ENCODE assay signal across 1 cellular context in genomic region chrX:47194388-47194787, GRCh38.
TF ChIP-seq lines count a peak whose summit lies in the region.

No MANE protein-coding gene starts in this region.

TF ChIP-seq in HepG2, 621 proteins besides CTCF, POLR2A, EP300 and RAD21:
- TF ChIP-seq KDM5A (IDR thresholded peaks at IDR 0.05; ENCODE audit: borderline replicate concordance, low read length) (no peak), ZNF792 (CRISPR knock-in tag; IDR thresholded peaks at IDR 0.05) (no peak), HMG20A (CRISPR knock-in tag; IDR thresholded peaks at IDR 0.05; ENCODE audit: borderline replicate concordance) (no peak), ZNF468 (CRISPR knock-in tag; IDR thresholded peaks at IDR 0.05) (no peak), ATF4 (CRISPR knock-in tag; IDR thresholded peaks at IDR 0.05) (no peak)
- TF ChIP-seq, protein P1, sequence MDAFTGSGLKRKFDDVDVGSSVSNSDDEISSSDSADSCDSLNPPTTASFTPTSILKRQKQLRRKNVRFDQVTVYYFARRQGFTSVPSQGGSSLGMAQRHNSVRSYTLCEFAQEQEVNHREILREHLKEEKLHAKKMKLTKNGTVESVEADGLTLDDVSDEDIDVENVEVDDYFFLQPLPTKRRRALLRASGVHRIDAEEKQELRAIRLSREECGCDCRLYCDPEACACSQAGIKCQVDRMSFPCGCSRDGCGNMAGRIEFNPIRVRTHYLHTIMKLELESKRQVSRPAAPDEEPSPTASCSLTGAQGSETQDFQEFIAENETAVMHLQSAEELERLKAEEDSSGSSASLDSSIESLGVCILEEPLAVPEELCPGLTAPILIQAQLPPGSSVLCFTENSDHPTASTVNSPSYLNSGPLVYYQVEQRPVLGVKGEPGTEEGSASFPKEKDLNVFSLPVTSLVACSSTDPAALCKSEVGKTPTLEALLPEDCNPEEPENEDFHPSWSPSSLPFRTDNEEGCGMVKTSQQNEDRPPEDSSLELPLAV (CRISPR knock-in tag; conservative IDR thresholded peaks at IDR 0.05; ENCODE audit: low read depth): no peak
- TF ChIP-seq, protein P2, sequence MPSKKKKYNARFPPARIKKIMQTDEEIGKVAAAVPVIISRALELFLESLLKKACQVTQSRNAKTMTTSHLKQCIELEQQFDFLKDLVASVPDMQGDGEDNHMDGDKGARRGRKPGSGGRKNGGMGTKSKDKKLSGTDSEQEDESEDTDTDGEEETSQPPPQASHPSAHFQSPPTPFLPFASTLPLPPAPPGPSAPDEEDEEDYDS (CRISPR knock-in tag; IDR thresholded peaks at IDR 0.05): no peak
